In the genomic region with DNA sequence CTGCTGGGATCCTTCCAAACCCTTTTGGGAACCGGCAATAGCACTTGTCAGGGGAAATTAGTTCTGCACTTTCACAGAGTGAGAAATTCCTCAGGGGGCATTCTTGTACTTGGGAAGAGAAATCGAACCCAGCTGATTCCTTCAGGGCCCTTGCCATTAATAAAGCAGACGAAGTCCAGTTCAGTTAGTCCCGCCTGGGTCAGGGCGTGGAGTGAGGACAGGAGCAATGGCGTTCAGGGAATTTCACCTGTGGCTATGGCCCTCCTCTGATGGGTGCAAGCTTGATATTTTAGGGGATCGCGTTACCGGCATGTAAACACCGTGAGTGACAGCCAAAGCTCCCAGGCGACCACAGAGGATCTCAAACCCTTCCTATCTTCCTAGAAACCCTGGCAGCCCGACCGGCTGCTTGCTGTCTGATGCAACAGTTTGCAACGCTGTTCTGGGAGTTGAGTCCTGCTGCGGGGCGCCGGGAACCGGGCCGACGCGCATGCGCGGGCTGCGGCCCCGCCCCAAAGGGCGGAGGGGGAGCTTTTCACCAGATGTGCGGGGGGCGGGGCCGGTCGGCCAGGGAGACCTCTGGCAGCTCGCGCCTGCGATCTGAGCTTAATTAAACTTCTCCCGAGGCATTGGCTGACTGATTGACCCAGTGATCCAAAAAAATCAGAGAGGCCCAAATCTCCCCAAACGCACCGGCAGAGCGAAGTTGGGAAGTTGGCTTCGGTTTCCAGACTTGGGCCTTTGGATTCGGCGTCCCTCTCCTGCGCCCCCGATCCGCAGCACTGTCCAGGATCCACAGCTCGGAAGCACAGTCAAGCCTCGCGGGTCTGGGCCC, we compare ENCODE assay signal across 8 cellular contexts. TPM values are rescaled to one million over a fixed set of nuclear protein-coding genes. Genes with fewer than 3 reads are reported as not detected.
DNase-seq lines count a peak whose midpoint lies in the region; ATAC-seq and TF ChIP-seq lines count a peak whose summit lies in the region.

No MANE protein-coding gene starts in this region.

- H3K4me1 ChIP-seq in A673 (ENCODE audit: insufficient read depth, low read length, poor library complexity, severe bottlenecking): peaks cover 47% of the 10 kb centered on the region
- H3K4me1 ChIP-seq in mammary epithelial cell (ENCODE audit: insufficient read depth, low read length): peaks cover 34% of the 10 kb centered on the region

- H2AFZ ChIP-seq in mammary epithelial cell (ENCODE audit: low read depth, low read length): peak overlapping the region; percentile 95

- 1% methylated on average over 29 of the region's 46 CpGs for WGBS in mammary epithelial cell (ENCODE audit: low coverage, missing lambda C conversion rate)

- H3K36me3 ChIP-seq in A673 (ENCODE audit: insufficient read depth, low read length, poor library complexity, severe bottlenecking) (no peaks in the 10 kb centered on the region), mammary epithelial cell (ENCODE audit: insufficient read depth, low read length) (no peaks in the 10 kb centered on the region)

- no peaks in the 10 kb centered on the region for H3K79me2 ChIP-seq in mammary epithelial cell (ENCODE audit: insufficient read depth, low read length)

- H3K27me3 ChIP-seq in A673 (replicated peaks; ENCODE audit: insufficient read depth, low read depth, low read length, poor library complexity): no peaks in the 10 kb centered on the region
- no peaks in the 10 kb centered on the region for H3K27me3 ChIP-seq in mammary epithelial cell (ENCODE audit: insufficient read depth, low read length)

- 0 out of 2 replicates have a peak, but pooled peaks have one; percentile 9 for TF ChIP-seq CTCF in A673 (conservative IDR thresholded peaks at IDR 0.05; ENCODE audit: low read depth, low read length)
- TF ChIP-seq CTCF in WI38 (IDR thresholded peaks at IDR 0.05; ENCODE audit: low read depth, low read length): no peak
- TF ChIP-seq CTCF in mammary epithelial cell (conservative IDR thresholded peaks at IDR 0.05 in 1 of 2, IDR thresholded peaks at IDR 0.05 in 1 of 2; ENCODE audit: extremely low read depth in 1 of 2, insufficient read depth in 1 of 2, low read depth in 1 of 2, low read length in 2 of 2): no peak

- in situ Hi-C loops in mammary epithelial cell (cut with MboI; ENCODE audit: low sequenced_read_pairs in 2 of 2): loop anchor here in 1 of 2 donors (10.0 kb wide), 1 partner anchor 282 kb away; no protein-coding TSS in a partner anchor

- peak overlapping the region; percentile 98 for H3K27ac ChIP-seq in A673 (ENCODE audit: low read depth, low read length, poor library complexity, severe bottlenecking)
- H3K27ac ChIP-seq in mammary epithelial cell (ENCODE audit: insufficient read depth, low read depth, low read length): peak overlapping the region; percentile 87
- H3K27ac ChIP-seq in skin epidermis: peak overlapping the region in 20 of 21 experiments; percentile 33 to 92 (median 76)

- dilution Hi-C loops in mammary epithelial cell (cut with HindIII; ENCODE audit: low sequenced_read_pairs): loop anchor here (5.0 kb wide), 1 partner anchor 74 kb away; no protein-coding TSS in a partner anchor

- ATAC-seq in GM18861 (IDR thresholded peaks at IDR 0.05; ENCODE audit: unreplicated experiment) (peak; percentile 63), HG03135 (IDR thresholded peaks at IDR 0.05; ENCODE audit: unreplicated experiment) (peak; percentile 70)

- POLR2A ChIA-PET in A673 (lab: Charles Lee; ENCODE audit: low non-redundant PET): interaction anchor here (0.5 to 1.4 kb wide), 19 partner anchors 19 to 1835 kb away, joined by 3 to 9 read pairs (median 3); a partner anchor contains a TSS

- BruUV-seq in A673 (replicated peaks; lab: Mats Ljungman, UMichigan) (TSS peak; percentile 99), mammary epithelial cell (replicated peaks; lab: Mats Ljungman, UMichigan) (TSS peak; percentile 98)

- CTCF ChIA-PET in A673 (lab: Charles Lee) (interaction anchor here (0.5 to 8.7 kb wide), 9 partner anchors 9 to 278 kb away, joined by 3 to 205 read pairs (median 4); a partner anchor contains a TSS), mammary epithelial cell (lab: Charles Lee; ENCODE audit: low non-redundant PET) (interaction anchor here (0.7 kb wide), 1 partner anchor 320 kb away, joined by 3 read pairs; no protein-coding TSS in a partner anchor)

- intact Hi-C loops in A673 (cut with micrococcal nuclease; ENCODE audit: unreplicated experiment): loop anchor here (2.0 to 10.0 kb wide), 3 partner anchors 36 to 1622 kb away; no protein-coding TSS in a partner anchor
- intact Hi-C loops in mammary epithelial cell (cut with micrococcal nuclease): loop anchor here (2.0 kb wide), 1 partner anchor 396 kb away; a partner anchor contains a TSS

- H4K20me1 ChIP-seq in mammary epithelial cell (ENCODE audit: insufficient read depth, low read length): no peaks in the 10 kb centered on the region

- no peaks in the 10 kb centered on the region for H3K9me3 ChIP-seq in A673 (ENCODE audit: low read depth, low read length, poor library complexity, severe bottlenecking)
- no peaks in the 10 kb centered on the region for H3K9me3 ChIP-seq in mammary epithelial cell (replicated peaks; ENCODE audit: insufficient read depth, low read length)

- H3K4me3 ChIP-seq in A673 (ENCODE audit: low read depth, low read length, poor library complexity, severe bottlenecking) (peak overlapping the region; percentile 45), WI38 (ENCODE audit: low read depth, low read length) (peak overlapping the region; percentile 58), mammary epithelial cell (replicated peaks in 1 of 3; ENCODE audit: insufficient read depth in 1 of 3, low read depth in 2 of 3, low read length in 3 of 3) (peak overlapping the region; percentile 29 to 54 (median 52)), skin epidermis (peak overlapping the region; percentile 22 to 38 (median 32))

- H3K4me2 ChIP-seq in mammary epithelial cell (ENCODE audit: insufficient read depth, low read depth, low read length): peak overlapping the region; percentile 98

- DNase-seq in A673 (ENCODE audit: low spot score): peak; percentile 100
- DNase-seq in NCI-H2171 treated with DMSO at 0.1 percent for 48 hours (lab: John Stamatoyannopoulos, UW): peak; percentile 95
- DNase-seq in mammary epithelial cell: peak; percentile 90
- DNase-seq in iPS-NIHi7 (ENCODE audit: extremely low spot score): peak; percentile 94

- H3K9ac ChIP-seq in mammary epithelial cell (ENCODE audit: insufficient read depth, low read length): peak overlapping the region; percentile 85

RNA-seq across cellular contexts. Expression of a gene that starts 34.3 kb away (rescaled TPM):
- 3.5 and 10.7 TPM in 2 replicates for total RNA-seq in A673 (2021)
- total RNA-seq in mammary epithelial cell: under 1 TPM in 1 of 2 donors, not detected in 1; 0.17 TPM
- polyA plus RNA-seq in mammary epithelial cell: not detected
- not detected for polyA minus RNA-seq in mammary epithelial cell

Comparison
In these comparisons a context has a peak if more than half of its experiments do, and no peak if none do; other contexts are left out.
1. Peak in every context shown above with its lines: DNase-seq, ATAC-seq, H3K4me3 ChIP-seq and H3K27ac ChIP-seq.